9 cellular contexts compared by ENCODE assay signal in the genomic region with DNA sequence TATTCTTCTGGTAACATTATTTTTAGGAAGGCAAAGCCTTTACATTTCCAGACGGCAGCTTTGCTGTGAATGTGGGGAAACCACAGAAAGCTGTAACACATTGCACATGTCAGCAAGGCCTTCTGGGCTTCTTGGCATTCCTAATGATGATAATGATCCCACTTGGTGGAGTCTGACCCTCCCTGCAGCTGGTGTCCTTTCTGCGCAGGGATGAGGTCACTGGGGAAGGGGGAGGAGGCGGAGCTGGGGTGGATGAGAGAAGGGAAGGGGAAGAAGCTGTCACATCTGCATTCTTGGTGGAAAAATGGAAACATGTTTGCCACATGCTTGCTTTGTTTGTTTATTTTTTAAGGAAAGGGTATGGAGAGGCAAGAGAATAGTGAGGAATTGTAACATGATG.
DNase-seq lines count a peak whose midpoint lies in the region; ATAC-seq and TF ChIP-seq lines count a peak whose summit lies in the region.
"Had no signal": no experiment of that assay in that cellular context is flagged by ENCODE, and none has a peak within 500 bp of the region (broad histone marks: within the 10 kb centered on the region; RNA-seq: fewer than 3 reads in every experiment).

No MANE protein-coding gene starts in this region.

- H3K4me3 Mint-ChIP-seq in activated B cell treated with CpG ODN at 0.5 μM for 24 hours, result peak overlapping the region; percentile 32

- ATAC-seq in activated B cell treated with CpG ODN at 0.5 μM for 24 hours (ENCODE audit: low read depth), result no peak
- no peak for ATAC-seq in HG03571 (IDR thresholded peaks at IDR 0.05; ENCODE audit: unreplicated experiment)
- no peak for ATAC-seq in HG02885 (IDR thresholded peaks at IDR 0.05; ENCODE audit: poor library complexity, unreplicated experiment)

- peak overlapping the region in 1 of 3 donors; percentile 14 for H3K4me3 ChIP-seq in skeletal muscle tissue (ENCODE audit: low read length in 3 of 3)

- no peaks in the 10 kb centered on the region for H3K9me3 ChIP-seq in skeletal muscle tissue (ENCODE audit: control insufficient read depth in 3 of 3, low read length in 3 of 3)

- DNase-seq in GM04503 (ENCODE audit: low read depth) (peak; percentile 85), activated B cell treated with CpG ODN at 0.5 μM for 24 hours (no peak), hepatic stellate cell (ENCODE audit: low spot score) (peak; percentile 31), GM13977 (ENCODE audit: low spot score) (no peak), G401 (ENCODE audit: low spot score) (no peak)
- DNase-seq: central memory CD4-positive, alpha-beta T cell had no signal

- no peaks in the 10 kb centered on the region for H3K36me3 ChIP-seq in skeletal muscle tissue (ENCODE audit: control insufficient read depth in 3 of 3, insufficient read depth in 3 of 3, low read length in 3 of 3)

- no peak overlapping the region for H3K9ac ChIP-seq in skeletal muscle tissue (ENCODE audit: low read depth in 1 of 3, low read length in 3 of 3)

- intact Hi-C loops in activated B cell treated with CpG ODN at 0.5 μM for 24 hours (cut with micrococcal nuclease), result loop anchor here (2.0 to 10.0 kb wide), 9 partner anchors 15 to 1679 kb away; partner anchors contain the start of genes CEP97, CMSS1, LNP1 and PCNP

- H3K27ac Mint-ChIP-seq in activated B cell treated with CpG ODN at 0.5 μM for 24 hours, result peak overlapping the region; percentile 97

- peaks cover 86% of the 10 kb centered on the region for H3K4me1 Mint-ChIP-seq in activated B cell treated with CpG ODN at 0.5 μM for 24 hours

- H3K27ac ChIP-seq in skeletal muscle tissue (ENCODE audit: low read depth, low read length), result peak overlapping the region; percentile 81

- in situ Hi-C loops in GM13977 (cut with MboI; ENCODE audit: low pct_unique_long_range_greater_than_20kb, low sequenced_read_pairs, unreplicated experiment), result no loop called here
- in situ Hi-C loops in G401 (cut with HindIII; ENCODE audit: low sequenced_read_pairs), result no loop called here

- H3K27me3 ChIP-seq in skeletal muscle tissue (ENCODE audit: control insufficient read depth in 3 of 3, insufficient read depth in 3 of 3, low read length in 3 of 3), result no peaks in the 10 kb centered on the region

- H3K4me1 ChIP-seq in skeletal muscle tissue (ENCODE audit: control insufficient read depth in 3 of 3, insufficient read depth in 3 of 3, low read length in 3 of 3), result peaks cover 46 to 59% (median 54%) of the 10 kb centered on the region in 3 donors

- H3K36me3 Mint-ChIP-seq in activated B cell treated with CpG ODN at 0.5 μM for 24 hours (ENCODE audit: low read depth), result no peaks in the 10 kb centered on the region

- peaks cover 2% of the 10 kb centered on the region for H3K9me3 Mint-ChIP-seq in activated B cell treated with CpG ODN at 0.5 μM for 24 hours

- TF ChIP-seq CTCF in activated B cell treated with CpG ODN at 0.5 μM for 24 hours (IDR thresholded peaks at IDR 0.05) (no peak), GM13977 (IDR thresholded peaks at IDR 0.05; ENCODE audit: extremely low read depth, insufficient read depth, missing control alignments) (no peak)

- no peaks in the 10 kb centered on the region for H3K27me3 Mint-ChIP-seq in activated B cell treated with CpG ODN at 0.5 μM for 24 hours

- CTCF ChIA-PET in activated B cell treated with CpG ODN at 0.5 μM for 24 hours (lab: Charles Lee), result interaction anchor here (1.7 kb wide), 1 partner anchor 209 kb away, joined by 4 read pairs; no protein-coding TSS in a partner anchor

- POLR2A ChIA-PET in activated B cell treated with CpG ODN at 0.5 μM for 24 hours (lab: Charles Lee), result no interaction called here

Comparison
In these comparisons a context has a peak if more than half of its experiments do, and no peak if none do; other contexts are left out.
1. DNase-seq: peak in GM04503 (single experiment) and hepatic stellate cell (single experiment); none in activated B cell treated with CpG ODN at 0.5 μM for 24 hours (single experiment), GM13977 (single experiment) and G401 (single experiment).